14 cellular contexts compared by ENCODE assay signal in the genomic region with DNA sequence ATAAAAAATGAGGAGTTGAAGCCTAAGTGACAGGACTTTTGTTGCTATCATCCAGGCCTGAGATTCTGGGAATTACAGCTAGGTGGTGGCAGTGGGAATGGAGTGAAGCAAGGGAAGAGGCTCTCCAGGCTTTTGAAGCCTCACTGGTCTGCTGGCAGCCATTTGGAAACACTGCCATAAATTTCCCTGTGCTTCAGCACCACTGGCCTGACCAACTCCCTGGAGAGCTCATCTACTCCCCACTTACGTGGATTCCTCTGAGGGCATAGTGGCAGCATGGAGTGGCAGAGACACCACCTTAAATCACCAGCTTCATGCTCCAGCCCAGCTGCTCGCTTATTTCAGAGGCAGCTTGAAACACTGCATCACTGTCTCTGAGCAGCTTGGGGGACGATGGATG.
A peak's percentile ranks its signal among the peaks of the same experiment; 100 is the strongest.
DNase-seq lines count a peak whose midpoint lies in the region; TF ChIP-seq lines count a peak whose summit lies in the region.
"Had no signal": no experiment of that assay in that cellular context is flagged by ENCODE, and none has a peak within 500 bp of the region (broad histone marks: within the 10 kb centered on the region; RNA-seq: fewer than 3 reads in every experiment).

No MANE protein-coding gene starts in this region.

- no peak for TF ChIP-seq CTCF in CD14-positive monocyte (IDR thresholded peaks at IDR 0.05)

- peaks cover 0 to 3% (median 0%) of the 10 kb centered on the region in 7 donors for H3K9me3 Mint-ChIP-seq in CD14-positive monocyte
- H3K9me3 Mint-ChIP-seq: brain had no signal

- H3K27me3 Mint-ChIP-seq in CD14-positive monocyte (ENCODE audit: low read depth in 3 of 3): peaks cover 0 to 1% (median 0%) of the 10 kb centered on the region in 3 donors
- H3K27me3 Mint-ChIP-seq: activated CD4-positive, alpha-beta T cell treated with anti-CD3 and anti-CD28 coated beads for 36 hours had no signal

- H3K27me3 ChIP-seq in NT2/D1 (ENCODE audit: insufficient read depth, insufficient read length): no peaks in the 10 kb centered on the region
- H3K27me3 ChIP-seq: SJSA1 had no signal

- DNase-seq in NCI-H748 (lab: John Stamatoyannopoulos, UW; ENCODE audit: unreplicated experiment) (peak; percentile 48), NCI-H748 treated with DMSO at 0.1 percent for 48 hours (lab: John Stamatoyannopoulos, UW) (no peak), NT2/D1 (ENCODE audit: low read depth, low spot score) (peak; percentile 20), islet precursor cell (peak; percentile 60), substantia nigra (lab: John Stamatoyannopoulos, UW) (peak in 26 of 49 donors; percentile 0 to 37 (median 6)), DMS114 treated with DMSO at 0.1 percent for 48 hours (lab: John Stamatoyannopoulos, UW; ENCODE audit: unreplicated experiment) (no peak), CD14-positive monocyte (ENCODE audit: low spot score) (no peak)
- DNase-seq in stimulated activated CD4-positive, alpha-beta T cell treated with anti-CD3 and anti-CD28 coated beads, Interleukin-2, amount 100 ng/mL, for 48 hours: no peak
- DNase-seq: activated CD4-positive, alpha-beta T cell treated with anti-CD3 and anti-CD28 coated beads for 36 hours; NCI-H526; trophoblast cell had no signal

- H3K4me3 ChIP-seq in NT2/D1 (ENCODE audit: insufficient read length, low read depth): no peak overlapping the region
- H3K4me3 ChIP-seq: K562, SJSA1 had no signal

- no peaks in the 10 kb centered on the region for H3K4me1 Mint-ChIP-seq in CD14-positive monocyte
- H3K4me1 Mint-ChIP-seq: activated CD4-positive, alpha-beta T cell treated with anti-CD3 and anti-CD28 coated beads for 36 hours; brain had no signal

- H3K4me1 ChIP-seq in NT2/D1 (ENCODE audit: insufficient read depth, insufficient read length): no peaks in the 10 kb centered on the region
- H3K4me1 ChIP-seq: SJSA1 had no signal

- no peak overlapping the region for H3K9ac ChIP-seq in NT2/D1 (ENCODE audit: insufficient read length, low read depth)

- no peaks in the 10 kb centered on the region for H3K36me3 ChIP-seq in NT2/D1 (ENCODE audit: insufficient read depth, insufficient read length, low read length)
- H3K36me3 ChIP-seq: SJSA1 had no signal

- no peaks in the 10 kb centered on the region for H3K9me3 ChIP-seq in NT2/D1 (ENCODE audit: insufficient read depth, low read length)
- H3K9me3 ChIP-seq: SJSA1 had no signal

- no peak overlapping the region for H3K27ac Mint-ChIP-seq in CD14-positive monocyte
- H3K27ac Mint-ChIP-seq: activated CD4-positive, alpha-beta T cell treated with anti-CD3 and anti-CD28 coated beads for 36 hours; brain had no signal

- H3K36me3 Mint-ChIP-seq in CD14-positive monocyte: no peaks in the 10 kb centered on the region
- H3K36me3 Mint-ChIP-seq: brain had no signal

- intact Hi-C loops in CD14-positive monocyte (cut with micrococcal nuclease): no loop called here

- no peak overlapping the region for H3K27ac ChIP-seq in substantia nigra (ENCODE audit: low read depth, low read length, poor library complexity, severe bottlenecking)
- H3K27ac ChIP-seq: SJSA1 had no signal

- no peak overlapping the region for H3K4me3 Mint-ChIP-seq in CD14-positive monocyte
- H3K4me3 Mint-ChIP-seq: activated CD4-positive, alpha-beta T cell treated with anti-CD3 and anti-CD28 coated beads for 36 hours; brain had no signal

Comparison
In these comparisons a context has a peak if more than half of its experiments do, and no peak if none do; other contexts are left out.
1. DNase-seq: peak in NCI-H748 (single experiment), NT2/D1 (single experiment), islet precursor cell (single experiment) and substantia nigra (26 of 49); none in NCI-H748 treated with DMSO at 0.1 percent for 48 hours (single experiment), stimulated activated CD4-positive, alpha-beta T cell treated with anti-CD3 and anti-CD28 coated beads, Interleukin-2, amount 100 ng/mL, for 48 hours (0 of 2), DMS114 treated with DMSO at 0.1 percent for 48 hours (single experiment) and CD14-positive monocyte (single experiment).